8 cellular contexts compared by ENCODE assay signal in the genomic region with DNA sequence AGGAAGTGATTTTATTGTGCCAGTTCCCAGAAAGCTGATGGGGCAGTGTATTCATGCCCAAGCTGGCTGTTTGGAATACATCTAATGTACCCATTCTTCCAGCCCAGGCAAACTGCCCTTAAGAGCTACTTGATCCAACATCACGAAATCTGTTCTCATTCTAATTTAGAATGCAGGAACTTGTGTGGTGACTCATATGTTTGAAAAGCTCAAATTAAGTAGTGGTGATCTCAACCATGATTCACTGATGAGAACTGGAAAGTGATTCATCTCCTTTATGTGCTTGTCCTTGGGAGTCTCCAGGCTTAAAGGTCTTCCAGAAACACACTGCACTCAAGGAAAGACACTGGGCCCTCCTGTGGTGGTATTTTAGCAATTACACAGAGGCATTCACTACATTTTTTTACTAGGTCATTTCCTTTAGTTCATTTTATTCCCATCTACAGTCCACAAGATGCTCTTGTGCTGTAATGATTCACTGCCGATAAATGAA.
DNase-seq lines count a peak whose midpoint lies in the region; ATAC-seq lines count a peak whose summit lies in the region.

No MANE protein-coding gene starts in this region.

- no peaks in the 10 kb centered on the region for H3K4me1 Mint-ChIP-seq in naive thymus-derived CD8-positive, alpha-beta T cell

- POLR2A ChIA-PET in naive thymus-derived CD8-positive, alpha-beta T cell (lab: Charles Lee): no interaction called here

- H3K18ac ChIP-seq in trophoblast cell (ENCODE audit: low read length): no peak overlapping the region

- H3K23ac ChIP-seq in trophoblast cell (ENCODE audit: low read length): no peak overlapping the region

- no peaks in the 10 kb centered on the region for H3K4me1 ChIP-seq in trophoblast cell (ENCODE audit: control insufficient read depth in 1 of 2, insufficient read depth in 2 of 2, low read length in 2 of 2)

- no peaks in the 10 kb centered on the region for H3K79me2 ChIP-seq in trophoblast cell (ENCODE audit: control insufficient read depth, insufficient read depth, low read length, poor library complexity)

- H3K4me2 ChIP-seq in trophoblast cell (ENCODE audit: low read length): no peak overlapping the region

- H3K4me3 ChIP-seq in trophoblast cell (ENCODE audit: low read depth, low read length): no peak overlapping the region

- no peak overlapping the region for H4K8ac ChIP-seq in trophoblast cell (ENCODE audit: low read depth, low read length)

- H3K27me3 ChIP-seq in trophoblast cell (ENCODE audit: insufficient read depth, low read length): no peaks in the 10 kb centered on the region

- H2AFZ ChIP-seq in trophoblast cell (ENCODE audit: insufficient read depth, low read length, poor library complexity): no peak overlapping the region

- ATAC-seq in naive thymus-derived CD8-positive, alpha-beta T cell: no peak

- no CpG with 5 or more reads among the region's 2 CpGs for WGBS in trophoblast cell (ENCODE audit: extremely low coverage, insufficient coverage, insufficient read length)

- H3K9me3 ChIP-seq in trophoblast cell (ENCODE audit: insufficient read depth, low read depth, low read length): no peaks in the 10 kb centered on the region

- H3K36me3 Mint-ChIP-seq in naive thymus-derived CD8-positive, alpha-beta T cell: no peaks in the 10 kb centered on the region

- H3K27ac ChIP-seq in trophoblast cell (ENCODE audit: low read depth, low read length): no peak overlapping the region

- no peak overlapping the region for H4K91ac ChIP-seq in trophoblast cell (ENCODE audit: low read depth, low read length)

- H3K79me1 ChIP-seq in trophoblast cell (ENCODE audit: low read length): no peaks in the 10 kb centered on the region

- H4K12ac ChIP-seq in trophoblast cell (ENCODE audit: low read depth, low read length): no peak overlapping the region

- no peak overlapping the region for H2BK5ac ChIP-seq in trophoblast cell (ENCODE audit: low read depth, low read length, poor library complexity)

- H3K27me3 Mint-ChIP-seq in naive thymus-derived CD8-positive, alpha-beta T cell: peaks cover 0 to 16% (median 0%) of the 10 kb centered on the region in 5 donors

- H3K36me3 ChIP-seq in trophoblast cell (ENCODE audit: control insufficient read depth in 1 of 2, insufficient read depth in 2 of 2, low read length in 2 of 2): no peaks in the 10 kb centered on the region

- no peak overlapping the region for H3K4ac ChIP-seq in trophoblast cell (ENCODE audit: low read depth, low read length)

- H3K9me3 Mint-ChIP-seq in naive thymus-derived CD8-positive, alpha-beta T cell: peaks cover 0 to 6% (median 0%) of the 10 kb centered on the region in 9 donors

- H2AK5ac ChIP-seq in trophoblast cell (ENCODE audit: low read length): no peak overlapping the region

- no peak overlapping the region for H3K27ac Mint-ChIP-seq in naive thymus-derived CD8-positive, alpha-beta T cell

- no peak overlapping the region for H3K14ac ChIP-seq in trophoblast cell (ENCODE audit: low read length)

- DNase-seq in ELF-1 (ENCODE audit: low read depth, low spot score) (peak; percentile 21), NCI-H446 treated with DMSO at 0.1 percent for 48 hours (lab: John Stamatoyannopoulos, UW) (peak; percentile 83), fibroblast of gingiva (ENCODE audit: low read depth) (peak; percentile 94), trophoblast cell (peak; percentile 38 to 64), COR-L47 (lab: John Stamatoyannopoulos, UW) (no peak), GDM1 (lab: John Stamatoyannopoulos, UW) (no peak)
- DNase-seq in activated CD8-positive, alpha-beta memory T cell treated with anti-CD3 and anti-CD28 coated beads, Interleukin-2, amount 50 U/mL, for 48 hours: no peak
- no peak for DNase-seq in naive thymus-derived CD8-positive, alpha-beta T cell

- H2BK120ac ChIP-seq in trophoblast cell (ENCODE audit: insufficient read depth, low read length, poor library complexity): no peak overlapping the region

- H3K9ac ChIP-seq in trophoblast cell (ENCODE audit: low read length): no peak overlapping the region

- no peak overlapping the region for H3K4me3 Mint-ChIP-seq in naive thymus-derived CD8-positive, alpha-beta T cell

- no peak overlapping the region for H2BK12ac ChIP-seq in trophoblast cell (ENCODE audit: low read length)

Comparison
In these comparisons a context has a peak if more than half of its experiments do, and no peak if none do; other contexts are left out.
1. DNase-seq: peak in ELF-1 (single experiment), NCI-H446 treated with DMSO at 0.1 percent for 48 hours (single experiment), fibroblast of gingiva (single experiment) and trophoblast cell (2 of 2); none in COR-L47 (single experiment), activated CD8-positive, alpha-beta memory T cell treated with anti-CD3 and anti-CD28 coated beads, Interleukin-2, amount 50 U/mL, for 48 hours (single experiment), GDM1 (single experiment) and naive thymus-derived CD8-positive, alpha-beta T cell (0 of 10).